In genomic region chr6:27873101-27874030, GRCh38 we compare ENCODE assay signal across 8 cellular contexts. TPM values are rescaled to one million over a fixed set of nuclear protein-coding genes. Genes with fewer than 3 reads are reported as not detected.
A peak's percentile ranks its signal among the peaks of the same experiment; 100 is the strongest.
DNase-seq lines count a peak whose midpoint lies in the region; ATAC-seq lines count a peak whose summit lies in the region.

No MANE protein-coding gene starts in this region.

- peak; percentile 40 to 93 (median 68) for DNase-seq in CD4-positive, CD25-positive, alpha-beta regulatory T cell
- DNase-seq in NCI-H146 treated with DMSO at 0.1 percent for 48 hours (lab: John Stamatoyannopoulos, UW; ENCODE audit: unreplicated experiment) (peak; percentile 93), medulla oblongata (ENCODE audit: extremely low spot score) (peak; percentile 57), NCI-H2196 treated with DMSO at 0.1 percent for 48 hours (lab: John Stamatoyannopoulos, UW; ENCODE audit: unreplicated experiment) (no peak)
- DNase-seq in activated CD4-positive, alpha-beta T cell treated with anti-CD3 and anti-CD28 coated beads for 36 hours, result peak; percentile 89

- peak overlapping the region; percentile 97 to 98 (median 98) for H3K27ac Mint-ChIP-seq in CD4-positive, CD25-positive, alpha-beta regulatory T cell
- peak overlapping the region; percentile 96 for H3K27ac Mint-ChIP-seq in activated CD4-positive, alpha-beta T cell treated with anti-CD3 and anti-CD28 coated beads for 36 hours
- H3K27ac Mint-ChIP-seq in stimulated activated memory B cell treated with anti-CD40 and anti-IgM and Interleukin-4, amounts not matched to agents 10 μg/mL and 1 μg/mL and 100 μg/mL, for 72 hours, result peak overlapping the region; percentile 93

- H3K27ac ChIP-seq in CD4-positive, CD25-positive, alpha-beta regulatory T cell (ENCODE audit: insufficient read depth, low read length, poor library complexity, severe bottlenecking), result peak overlapping the region; percentile 97
- H3K27ac ChIP-seq in duodenal mucosa (ENCODE audit: low read depth, low read length), result peak overlapping the region; percentile 71

- peaks cover 25% of the 10 kb centered on the region for H3K4me1 ChIP-seq in CD4-positive, CD25-positive, alpha-beta regulatory T cell (ENCODE audit: control insufficient read depth, insufficient read depth, low read length, poor library complexity, severe bottlenecking)
- H3K4me1 ChIP-seq in duodenal mucosa (ENCODE audit: control insufficient read depth in 1 of 2, insufficient read depth in 2 of 2, low read length in 2 of 2), result peaks cover 10 to 18% of the 10 kb centered on the region in 2 donors

- no peaks in the 10 kb centered on the region for H3K9me3 ChIP-seq in CD4-positive, CD25-positive, alpha-beta regulatory T cell (ENCODE audit: control insufficient read depth in 2 of 2, low read length in 2 of 2)
- no peaks in the 10 kb centered on the region for H3K9me3 ChIP-seq in duodenal mucosa (ENCODE audit: control insufficient read depth in 1 of 2, low read length in 2 of 2)

- intact Hi-C loops in activated CD4-positive, alpha-beta T cell treated with anti-CD3 and anti-CD28 coated beads for 36 hours (cut with DNase I, micrococcal nuclease), result loop anchor here (1.0 to 2.0 kb wide), 2 partner anchors 17 to 727 kb away; a partner anchor contains a TSS

- POLR2A ChIA-PET in activated CD4-positive, alpha-beta T cell treated with anti-CD3 and anti-CD28 coated beads for 36 hours (lab: Charles Lee), result interaction anchor here (0.7 to 11.8 kb wide), 14 partner anchors 8 to 1828 kb away, joined by 3 to 775 read pairs (median 7); a partner anchor contains a TSS

- peaks cover 4 to 30% (median 23%) of the 10 kb centered on the region in 4 donors for H3K4me1 Mint-ChIP-seq in CD4-positive, CD25-positive, alpha-beta regulatory T cell
- peaks cover 32% of the 10 kb centered on the region for H3K4me1 Mint-ChIP-seq in activated CD4-positive, alpha-beta T cell treated with anti-CD3 and anti-CD28 coated beads for 36 hours
- peaks cover 26% of the 10 kb centered on the region for H3K4me1 Mint-ChIP-seq in stimulated activated memory B cell treated with anti-CD40 and anti-IgM and Interleukin-4, amounts not matched to agents 10 μg/mL and 1 μg/mL and 100 μg/mL, for 72 hours

- no peaks in the 10 kb centered on the region for H3K36me3 Mint-ChIP-seq in CD4-positive, CD25-positive, alpha-beta regulatory T cell
- peaks cover 4% of the 10 kb centered on the region for H3K36me3 Mint-ChIP-seq in activated CD4-positive, alpha-beta T cell treated with anti-CD3 and anti-CD28 coated beads for 36 hours (ENCODE audit: low read depth)
- H3K36me3 Mint-ChIP-seq in stimulated activated memory B cell treated with anti-CD40 and anti-IgM and Interleukin-4, amounts not matched to agents 10 μg/mL and 1 μg/mL and 100 μg/mL, for 72 hours, result no peaks in the 10 kb centered on the region

- peak overlapping the region; percentile 99 for H3K4me3 ChIP-seq in CD4-positive, CD25-positive, alpha-beta regulatory T cell (ENCODE audit: low read depth, low read length)
- peak overlapping the region; percentile 67 to 91 for H3K4me3 ChIP-seq in duodenal mucosa (ENCODE audit: low read depth in 1 of 2, low read length in 2 of 2)

- no peaks in the 10 kb centered on the region for H3K9me3 Mint-ChIP-seq in CD4-positive, CD25-positive, alpha-beta regulatory T cell
- no peaks in the 10 kb centered on the region for H3K9me3 Mint-ChIP-seq in activated CD4-positive, alpha-beta T cell treated with anti-CD3 and anti-CD28 coated beads for 36 hours (ENCODE audit: low read depth)
- H3K9me3 Mint-ChIP-seq in stimulated activated memory B cell treated with anti-CD40 and anti-IgM and Interleukin-4, amounts not matched to agents 10 μg/mL and 1 μg/mL and 100 μg/mL, for 72 hours, result peaks cover 9% of the 10 kb centered on the region

- H3K9ac ChIP-seq in duodenal mucosa (ENCODE audit: low read depth in 1 of 2, low read length in 2 of 2), result peak overlapping the region; percentile 82

- no peaks in the 10 kb centered on the region for H3K27me3 Mint-ChIP-seq in CD4-positive, CD25-positive, alpha-beta regulatory T cell
- no peaks in the 10 kb centered on the region for H3K27me3 Mint-ChIP-seq in activated CD4-positive, alpha-beta T cell treated with anti-CD3 and anti-CD28 coated beads for 36 hours
- H3K27me3 Mint-ChIP-seq in stimulated activated memory B cell treated with anti-CD40 and anti-IgM and Interleukin-4, amounts not matched to agents 10 μg/mL and 1 μg/mL and 100 μg/mL, for 72 hours, result no peaks in the 10 kb centered on the region

- H3K36me3 ChIP-seq in CD4-positive, CD25-positive, alpha-beta regulatory T cell (ENCODE audit: control insufficient read depth, insufficient read depth, low read length), result no peaks in the 10 kb centered on the region
- no peaks in the 10 kb centered on the region for H3K36me3 ChIP-seq in duodenal mucosa (ENCODE audit: control insufficient read depth in 1 of 2, insufficient read depth in 2 of 2, low read length in 2 of 2)

- CTCF ChIA-PET in activated CD4-positive, alpha-beta T cell treated with anti-CD3 and anti-CD28 coated beads for 36 hours (lab: Charles Lee), result interaction anchor here (0.7 to 1.4 kb wide), 7 partner anchors 9 to 820 kb away, joined by 3 to 7 read pairs (median 5); a partner anchor contains a TSS

- no peaks in the 10 kb centered on the region for H3K27me3 ChIP-seq in CD4-positive, CD25-positive, alpha-beta regulatory T cell (ENCODE audit: control insufficient read depth, insufficient read depth, low read length)
- no peaks in the 10 kb centered on the region for H3K27me3 ChIP-seq in duodenal mucosa (ENCODE audit: control insufficient read depth in 1 of 2, insufficient read depth in 2 of 2, low read length in 2 of 2)

- peak overlapping the region; percentile 87 to 98 (median 92) for H3K4me3 Mint-ChIP-seq in CD4-positive, CD25-positive, alpha-beta regulatory T cell
- peak overlapping the region; percentile 81 for H3K4me3 Mint-ChIP-seq in activated CD4-positive, alpha-beta T cell treated with anti-CD3 and anti-CD28 coated beads for 36 hours
- H3K4me3 Mint-ChIP-seq in stimulated activated memory B cell treated with anti-CD40 and anti-IgM and Interleukin-4, amounts not matched to agents 10 μg/mL and 1 μg/mL and 100 μg/mL, for 72 hours, result peak overlapping the region; percentile 83

- peak; percentile 36 to 44 for ATAC-seq in CD4-positive, CD25-positive, alpha-beta regulatory T cell (ENCODE audit: low read depth in 2 of 2)
- peak; percentile 38 for ATAC-seq in GM21528 (IDR thresholded peaks at IDR 0.05; ENCODE audit: low FRiP score, unreplicated experiment)
- ATAC-seq in activated CD4-positive, alpha-beta T cell treated with anti-CD3 and anti-CD28 coated beads for 36 hours, result peak; percentile 62
- peak; percentile 69 for ATAC-seq in stimulated activated memory B cell treated with anti-CD40 and anti-IgM and Interleukin-4, amounts not matched to agents 10 μg/mL and 1 μg/mL and 100 μg/mL, for 72 hours

RNA-seq across cellular contexts. Expression of gene OR2B2, which starts 38.8 kb away (rescaled TPM):
- total RNA-seq in CD4-positive, CD25-positive, alpha-beta regulatory T cell, result not detected
- not detected for polyA plus RNA-seq in CD4-positive, CD25-positive, alpha-beta regulatory T cell
- not detected for total RNA-seq in activated CD4-positive, alpha-beta T cell treated with anti-CD3 and anti-CD28 coated beads for 36 hours
